33 cellular contexts compared by ENCODE assay signal in the genomic region with DNA sequence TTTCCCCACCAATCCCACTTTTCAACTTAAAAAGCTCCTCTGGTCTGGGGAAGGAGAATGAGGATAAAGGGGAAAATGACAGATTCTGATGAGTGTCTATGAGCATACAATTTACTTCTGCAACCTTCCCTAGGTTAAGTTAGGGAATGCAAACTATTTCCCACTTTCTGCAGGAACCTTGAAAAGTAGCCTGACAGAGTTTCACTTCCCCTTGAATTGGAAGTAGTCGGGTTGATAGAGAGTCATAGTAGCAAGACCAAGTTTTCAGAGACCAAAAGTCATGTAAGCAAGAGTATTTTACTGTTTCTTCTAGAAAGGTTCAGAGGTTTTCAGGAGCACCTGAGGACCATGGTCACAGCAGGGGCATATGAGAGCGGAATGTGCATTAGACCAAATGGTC.
"Had no signal": no experiment of that assay in that cellular context is flagged by ENCODE, and none has a peak within 500 bp of the region (broad histone marks: within the 10 kb centered on the region; RNA-seq: fewer than 3 reads in every experiment).

No MANE protein-coding gene starts in this region.

- ATAC-seq: effector memory CD8-positive, alpha-beta T cell; gastrocnemius medialis; left cardiac atrium; left ventricle myocardium superior; naive thymus-derived CD8-positive, alpha-beta T cell; pancreas; sciatic nerve; WTC11 had no signal

- H3K36me3 ChIP-seq: gastrocnemius medialis, pancreas, prostate gland, thoracic aorta, uterus had no signal

- H3K36me3 Mint-ChIP-seq: activated naive CD4-positive, alpha-beta T cell treated with anti-CD3 and anti-CD28 coated beads, Interleukin-2, amount 10 ng/mL, durations not matched to agents 7 days and 5 days; activated naive CD8-positive, alpha-beta T cell treated with anti-CD3 and anti-CD28 coated beads, Interleukin-2, amount 10 ng/mL, durations not matched to agents 7 days and 5 days; naive thymus-derived CD8-positive, alpha-beta T cell; type B pancreatic cell; WTC11 had no signal

- H3K9me3 Mint-ChIP-seq: activated CD4-positive, alpha-beta memory T cell treated with anti-CD3 and anti-CD28 coated beads, Interleukin-2, amount 10 ng/mL, durations not matched to agents 7 days and 5 days; activated CD4-positive, alpha-beta T cell treated with anti-CD3 and anti-CD28 coated beads, Interleukin-2, amount 10 ng/mL, durations not matched to agents 7 days and 5 days; activated naive CD4-positive, alpha-beta T cell treated with anti-CD3 and anti-CD28 coated beads, Interleukin-2, amount 10 ng/mL, durations not matched to agents 7 days and 5 days; activated naive CD8-positive, alpha-beta T cell treated with anti-CD3 and anti-CD28 coated beads, Interleukin-2, amount 10 ng/mL, durations not matched to agents 7 days and 5 days; activated T-cell treated with anti-CD3 and anti-CD28 coated beads, Interleukin-2, amount 50 U/mL, for 24 hours; neural crest cell; stimulated activated naive CD8-positive, alpha-beta T cell treated with anti-CD3 and anti-CD28 coated beads, Interleukin-15, Interleukin-2, amounts not matched to agents 100 ng/mL and 50 ng/mL, for 24 hours; type B pancreatic cell; WTC11 had no signal

- H3K27me3 ChIP-seq: gastrocnemius medialis, hepatocyte, pancreas, uterus had no signal

- H3K27ac Mint-ChIP-seq: activated CD4-positive, alpha-beta memory T cell treated with anti-CD3 and anti-CD28 coated beads, Interleukin-2, amount 10 ng/mL, durations not matched to agents 7 days and 5 days; activated CD4-positive, alpha-beta T cell treated with anti-CD3 and anti-CD28 coated beads, Interleukin-2, amount 10 ng/mL, durations not matched to agents 7 days and 5 days; activated naive CD4-positive, alpha-beta T cell treated with anti-CD3 and anti-CD28 coated beads, Interleukin-2, amount 10 ng/mL, durations not matched to agents 7 days and 5 days; activated naive CD8-positive, alpha-beta T cell treated with anti-CD3 and anti-CD28 coated beads, Interleukin-2, amount 10 ng/mL, durations not matched to agents 7 days and 5 days; activated T-cell treated with anti-CD3 and anti-CD28 coated beads, Interleukin-2, amount 50 U/mL, for 24 hours; effector memory CD8-positive, alpha-beta T cell; naive thymus-derived CD8-positive, alpha-beta T cell; stimulated activated naive CD8-positive, alpha-beta T cell treated with anti-CD3 and anti-CD28 coated beads, Interleukin-15, Interleukin-2, amounts not matched to agents 100 ng/mL and 50 ng/mL, for 24 hours; type B pancreatic cell; WTC11 had no signal

- H3K27me3 Mint-ChIP-seq: activated CD4-positive, alpha-beta memory T cell treated with anti-CD3 and anti-CD28 coated beads, Interleukin-2, amount 10 ng/mL, durations not matched to agents 7 days and 5 days; activated CD4-positive, alpha-beta T cell treated with anti-CD3 and anti-CD28 coated beads, Interleukin-2, amount 10 ng/mL, durations not matched to agents 7 days and 5 days; activated naive CD4-positive, alpha-beta T cell treated with anti-CD3 and anti-CD28 coated beads, Interleukin-2, amount 10 ng/mL, durations not matched to agents 7 days and 5 days; activated naive CD8-positive, alpha-beta T cell treated with anti-CD3 and anti-CD28 coated beads, Interleukin-2, amount 10 ng/mL, durations not matched to agents 7 days and 5 days; activated T-cell treated with anti-CD3 and anti-CD28 coated beads, Interleukin-2, amount 50 U/mL, for 24 hours; effector memory CD8-positive, alpha-beta T cell; naive thymus-derived CD8-positive, alpha-beta T cell; stimulated activated naive CD8-positive, alpha-beta T cell treated with anti-CD3 and anti-CD28 coated beads, Interleukin-15, Interleukin-2, amounts not matched to agents 100 ng/mL and 50 ng/mL, for 24 hours; type B pancreatic cell had no signal

- H3K9me3 ChIP-seq: gastrocnemius medialis, pancreas, prostate gland, thoracic aorta, uterus had no signal

- H3K4me1 ChIP-seq: gastrocnemius medialis, pancreas, prostate gland, uterus had no signal

- H3K4me3 Mint-ChIP-seq: activated CD4-positive, alpha-beta memory T cell treated with anti-CD3 and anti-CD28 coated beads, Interleukin-2, amount 10 ng/mL, durations not matched to agents 7 days and 5 days; activated CD4-positive, alpha-beta T cell treated with anti-CD3 and anti-CD28 coated beads, Interleukin-2, amount 10 ng/mL, durations not matched to agents 7 days and 5 days; activated naive CD4-positive, alpha-beta T cell treated with anti-CD3 and anti-CD28 coated beads, Interleukin-2, amount 10 ng/mL, durations not matched to agents 7 days and 5 days; activated naive CD8-positive, alpha-beta T cell treated with anti-CD3 and anti-CD28 coated beads, Interleukin-2, amount 10 ng/mL, durations not matched to agents 7 days and 5 days; activated T-cell treated with anti-CD3 and anti-CD28 coated beads, Interleukin-2, amount 50 U/mL, for 24 hours; effector memory CD8-positive, alpha-beta T cell; naive thymus-derived CD8-positive, alpha-beta T cell; neural crest cell; stimulated activated naive CD8-positive, alpha-beta T cell treated with anti-CD3 and anti-CD28 coated beads, Interleukin-15, Interleukin-2, amounts not matched to agents 100 ng/mL and 50 ng/mL, for 24 hours; type B pancreatic cell; WTC11 had no signal

- DNase-seq: activated CD4-positive, alpha-beta memory T cell treated with anti-CD3 and anti-CD28 coated beads, Interleukin-2, amount 10 ng/mL, durations not matched to agents 7 days and 5 days; activated CD4-positive, alpha-beta T cell treated with anti-CD3 and anti-CD28 coated beads for 1 hour; activated CD4-positive, alpha-beta T cell treated with anti-CD3 and anti-CD28 coated beads, Interleukin-2, amount 10 ng/mL, durations not matched to agents 7 days and 5 days; activated CD8-positive, alpha-beta memory T cell treated with anti-CD3 and anti-CD28 coated beads, Interleukin-2, amount 50 U/mL, for 48 hours; activated gamma-delta T cell; activated naive CD4-positive, alpha-beta T cell treated with anti-CD3 and anti-CD28 coated beads, Interleukin-2, amount 10 ng/mL, durations not matched to agents 7 days and 5 days; activated naive CD8-positive, alpha-beta T cell treated with anti-CD3 and anti-CD28 coated beads, Interleukin-2, amount 10 ng/mL, durations not matched to agents 7 days and 5 days; activated T-cell treated with anti-CD3 and anti-CD28 coated beads, Interleukin-2, amount 50 U/mL, for 24 hours; amniotic stem cell; caudate nucleus; cortex of kidney; effector memory CD8-positive, alpha-beta T cell; erythroblast; gastrocnemius medialis; left cardiac atrium; left ventricle myocardium superior; midbrain; naive thymus-derived CD8-positive, alpha-beta T cell; nucleus accumbens; pancreas; retina; stimulated activated CD4-positive, alpha-beta T cell treated with anti-CD3 and anti-CD28 coated beads, Interleukin-12 subunit alpha, Interleukin-12 subunit beta, amount 100 ng/mL, for 4 hours; stimulated activated CD4-positive, alpha-beta T cell treated with anti-CD3 and anti-CD28 coated beads, Interleukin-4, amount 100 ng/mL, for 1 hour; uterus had no signal

- H3K4me3 ChIP-seq: gastrocnemius medialis, hepatocyte, pancreas, prostate gland, skin epidermis, thoracic aorta, uterus had no signal

- H2AFZ ChIP-seq: hepatocyte had no signal

- H3K79me2 ChIP-seq: hepatocyte had no signal

- H3K27ac ChIP-seq: gastrocnemius medialis, hepatocyte, pancreas, prostate gland, skin epidermis, thoracic aorta, uterus had no signal

- H3K4me2 ChIP-seq: hepatocyte had no signal

- H3K4me1 Mint-ChIP-seq: activated CD4-positive, alpha-beta memory T cell treated with anti-CD3 and anti-CD28 coated beads, Interleukin-2, amount 10 ng/mL, durations not matched to agents 7 days and 5 days; activated CD4-positive, alpha-beta T cell treated with anti-CD3 and anti-CD28 coated beads, Interleukin-2, amount 10 ng/mL, durations not matched to agents 7 days and 5 days; activated naive CD4-positive, alpha-beta T cell treated with anti-CD3 and anti-CD28 coated beads, Interleukin-2, amount 10 ng/mL, durations not matched to agents 7 days and 5 days; activated naive CD8-positive, alpha-beta T cell treated with anti-CD3 and anti-CD28 coated beads, Interleukin-2, amount 10 ng/mL, durations not matched to agents 7 days and 5 days; naive thymus-derived CD8-positive, alpha-beta T cell; neural crest cell had no signal
